In genomic region chr10:67438605-67439258, GRCh38 we compare ENCODE assay signal across 14 cellular contexts.
"Had no signal": no experiment of that assay in that cellular context is flagged by ENCODE, and none has a peak within 500 bp of the region (broad histone marks: within the 10 kb centered on the region; RNA-seq: fewer than 3 reads in every experiment).

No MANE protein-coding gene starts in this region.

- FAIRE-seq: endometrium had no signal

- H3K36me3 ChIP-seq: brain microvascular endothelial cell, tibial nerve had no signal

- H3K27ac ChIP-seq: brain microvascular endothelial cell had no signal

- H3K27me3 ChIP-seq: brain microvascular endothelial cell, dorsolateral prefrontal cortex, tibial nerve had no signal

- ATAC-seq: esophagus mucosa; naive thymus-derived CD8-positive, alpha-beta T cell had no signal

- DNase-seq: activated CD4-positive, alpha-beta T cell treated with anti-CD3 and anti-CD28 coated beads, Interleukin-2, amount 50 U/mL, for 48 hours; activated CD4-positive, CD25-positive, alpha-beta regulatory T cell treated with anti-CD3 and anti-CD28 coated beads, Interleukin-2, amount 50 U/mL, for 72 hours; activated gamma-delta T cell; activated naive CD8-positive, alpha-beta T cell treated with anti-CD3 and anti-CD28 coated beads for 36 hours; activated T-cell treated with anti-CD3 and anti-CD28 coated beads, Interleukin-2, amount 50 U/mL, for 48 hours; brain microvascular endothelial cell; dorsolateral prefrontal cortex; immature natural killer cell; left cardiac atrium; naive thymus-derived CD8-positive, alpha-beta T cell; occipital lobe had no signal

- H3K4me3 ChIP-seq: dorsolateral prefrontal cortex, tibial nerve had no signal
